ENCODE assay signal across 22 cellular contexts in genomic region chr1:191913234-191913948, GRCh38.
"Had no signal": no experiment of that assay in that cellular context is flagged by ENCODE, and none has a peak within 500 bp of the region (broad histone marks: within the 10 kb centered on the region; RNA-seq: fewer than 3 reads in every experiment).

No MANE protein-coding gene starts in this region.

- ATAC-seq: activated T-cell treated with anti-CD3 and anti-CD28 coated beads, Interleukin-2, amount 50 U/mL, for 4 hours; left lung; naive thymus-derived CD4-positive, alpha-beta T cell; WTC11 had no signal

- H3K4me3 ChIP-seq: left lung, neural progenitor cell, spleen, thoracic aorta had no signal

- H3K9me3 Mint-ChIP-seq: activated naive CD8-positive, alpha-beta T cell treated with anti-CD3 and anti-CD28 coated beads for 36 hours had no signal

- H3K4me1 Mint-ChIP-seq: activated naive CD8-positive, alpha-beta T cell treated with anti-CD3 and anti-CD28 coated beads for 36 hours; naive thymus-derived CD4-positive, alpha-beta T cell; neural progenitor cell had no signal

- H3K4me3 Mint-ChIP-seq: activated naive CD8-positive, alpha-beta T cell treated with anti-CD3 and anti-CD28 coated beads for 36 hours; activated T-cell treated with anti-CD3 and anti-CD28 coated beads, Interleukin-2, amount 50 U/mL, for 4 hours; naive thymus-derived CD4-positive, alpha-beta T cell; neural progenitor cell; type B pancreatic cell; WTC11 had no signal

- H3K27ac Mint-ChIP-seq: activated naive CD8-positive, alpha-beta T cell treated with anti-CD3 and anti-CD28 coated beads for 36 hours; naive thymus-derived CD4-positive, alpha-beta T cell; neural progenitor cell; type B pancreatic cell; WTC11 had no signal

- H3K36me3 Mint-ChIP-seq: neural progenitor cell, type B pancreatic cell had no signal

- DNase-seq: activated CD4-positive, alpha-beta T cell treated with anti-CD3 and anti-CD28 coated beads, Interleukin-2, amount 50 U/mL, for 4 hours; activated CD8-positive, alpha-beta memory T cell treated with anti-CD3 and anti-CD28 coated beads for 24 hours; activated CD8-positive, alpha-beta memory T cell treated with anti-CD3 and anti-CD28 coated beads, Interleukin-2, amount 50 U/mL, for 48 hours; activated naive CD4-positive, alpha-beta T cell treated with Interleukin-2 at 50 U/mL for 16 hours; activated naive CD8-positive, alpha-beta T cell treated with anti-CD3 and anti-CD28 coated beads for 36 hours; activated T-cell treated with anti-CD3 and anti-CD28 coated beads, Interleukin-2, amount 50 U/mL, for 4 hours; amniotic stem cell; cerebellar nuclear complex; erythroblast; foreskin fibroblast; kidney; left lung; naive thymus-derived CD4-positive, alpha-beta T cell; retina; spleen; stimulated activated CD4-positive, alpha-beta T cell treated with anti-CD3 and anti-CD28 coated beads, Interleukin-4, amount 100 ng/mL, for 1 hour; stimulated activated naive CD4-positive, alpha-beta T cell; T-helper 9 cell had no signal

- H3K27me3 Mint-ChIP-seq: activated naive CD8-positive, alpha-beta T cell treated with anti-CD3 and anti-CD28 coated beads for 36 hours; naive thymus-derived CD4-positive, alpha-beta T cell; type B pancreatic cell had no signal
